Comparison of ENCODE assay signal across 17 cellular contexts in genomic region chr2:134333646-134334189, GRCh38.
DNase-seq lines count a peak whose midpoint lies in the region; ATAC-seq lines count a peak whose summit lies in the region.
"Had no signal": no experiment of that assay in that cellular context is flagged by ENCODE, and none has a peak within 500 bp of the region (broad histone marks: within the 10 kb centered on the region; RNA-seq: fewer than 3 reads in every experiment).

No MANE protein-coding gene starts in this region.

- no peak overlapping the region for H3K4ac ChIP-seq in mesendoderm (ENCODE audit: low read depth, low read length)

- CTCF ChIA-PET in T-cell (lab: Charles Lee) = no interaction called here

- H3K27ac Mint-ChIP-seq in naive B cell (peak overlapping the region in 4 of 6 donors; percentile 16 to 76 (median 26)), T-cell (no peak overlapping the region)

- no peak overlapping the region for H3K9ac ChIP-seq in GM23248
- no peak overlapping the region for H3K9ac ChIP-seq in mesendoderm (ENCODE audit: low read length)

- peaks cover 5 to 13% (median 7%) of the 10 kb centered on the region in 7 donors for H3K9me3 Mint-ChIP-seq in naive B cell
- no peaks in the 10 kb centered on the region for H3K9me3 Mint-ChIP-seq in T-cell

- no peaks in the 10 kb centered on the region for H3K79me1 ChIP-seq in mesendoderm (ENCODE audit: low read length)

- H3K4me3 Mint-ChIP-seq in naive B cell (no peak overlapping the region), T-cell (no peak overlapping the region)

- in situ Hi-C loops in GM23248 (cut with MboI) = no loop called here

- no peak overlapping the region for H3K23ac ChIP-seq in mesendoderm (ENCODE audit: low read length)

- peaks cover 28 to 63% (median 53%) of the 10 kb centered on the region in 3 donors for H3K4me1 Mint-ChIP-seq in naive B cell
- peaks cover under 1 to 23% (median 12%) of the 10 kb centered on the region in 3 donors for H3K4me1 Mint-ChIP-seq in T-cell

- WGBS in GM23248 (ENCODE audit: low coverage in 1 of 2, low lambda C conversion rate in 2 of 2, missing lambda C conversion rate in 2 of 2), 2 experiments = 73 to 78% methylated on average over 3 of the region's 3 CpGs
- no CpG with 5 or more reads among the region's 3 CpGs for WGBS in mesendoderm (ENCODE audit: extremely low coverage, insufficient coverage, low lambda C conversion rate)

- no peaks in the 10 kb centered on the region for H3K9me2 ChIP-seq in GM23248 (ENCODE audit: insufficient read depth)

- H3K79me2 ChIP-seq in GM23248 (ENCODE audit: insufficient read depth) (no peaks in the 10 kb centered on the region), mesendoderm (ENCODE audit: control insufficient read depth, insufficient read depth, low read length) (no peaks in the 10 kb centered on the region)

- H3K4me3 ChIP-seq in GM23248 (no peak overlapping the region), mesendoderm (ENCODE audit: low read length) (no peak overlapping the region)
- H3K4me3 ChIP-seq: ascending aorta, colonic mucosa, esophagus squamous epithelium, smooth muscle cell, testis had no signal

- no peaks in the 10 kb centered on the region for H3F3A ChIP-seq in GM23248 (ENCODE audit: insufficient read depth)

- POLR2A ChIA-PET in T-cell (lab: Charles Lee) = no interaction called here

- H3K18ac ChIP-seq in mesendoderm (ENCODE audit: low read length) = no peak overlapping the region

- H4K20me1 ChIP-seq in GM23248 (ENCODE audit: insufficient read depth) = no peaks in the 10 kb centered on the region

- H3K4me2 ChIP-seq in GM23248 (ENCODE audit: unreplicated experiment) (no peak overlapping the region), mesendoderm (ENCODE audit: low read length) (no peak overlapping the region)
- H3K4me2 ChIP-seq: smooth muscle cell had no signal

- no peaks in the 10 kb centered on the region for H3K4me1 ChIP-seq in GM23248 (ENCODE audit: insufficient read depth)
- peaks cover 2% of the 10 kb centered on the region for H3K4me1 ChIP-seq in mesendoderm (ENCODE audit: control insufficient read depth, low read depth, low read length)
- H3K4me1 ChIP-seq: ascending aorta, colonic mucosa, esophagus squamous epithelium had no signal

- no peak overlapping the region for H2BK120ac ChIP-seq in mesendoderm (ENCODE audit: low read depth, low read length)

- H3K36me3 Mint-ChIP-seq in naive B cell (peaks cover 25 to 42% of the 10 kb centered on the region in 2 donors), T-cell (peaks cover 57% of the 10 kb centered on the region)

- no peak overlapping the region for H2AFZ ChIP-seq in GM23248

- DNase-seq in GM23248 (peak; percentile 2), SK-N-DZ (ENCODE audit: low spot score) (peak; percentile 80), fibroblast of peridontal ligament (ENCODE audit: extremely low read depth) (peak; percentile 11), naive B cell (no peak), mesendoderm (no peak), left lobe of liver (ENCODE audit: low spot score) (no peak), T-cell (no peak)
- DNase-seq: activated CD4-positive, alpha-beta T cell treated with anti-CD3 and anti-CD28 coated beads, Interleukin-2, amount 50 U/mL, for 1 hour; activated naive CD4-positive, alpha-beta T cell treated with Interleukin-2 at 50 U/mL for 16 hours; colonic mucosa; esophagus squamous epithelium; GF-D8; left colon; NCI-H187 treated with DMSO at 0.1 percent for 48 hours; testis had no signal

- no peak overlapping the region for H2BK5ac ChIP-seq in mesendoderm (ENCODE audit: low read length)

- H4K5ac ChIP-seq in mesendoderm (ENCODE audit: low read length) = no peak overlapping the region

- no peaks in the 10 kb centered on the region for H3K27me3 ChIP-seq in GM23248 (replicated peaks; ENCODE audit: insufficient read depth)
- no peaks in the 10 kb centered on the region for H3K27me3 ChIP-seq in mesendoderm (ENCODE audit: insufficient read depth, low read length, poor library complexity)
- H3K27me3 ChIP-seq: ascending aorta, colonic mucosa, esophagus squamous epithelium, testis had no signal

- H3K36me3 ChIP-seq in GM23248 (ENCODE audit: low read depth) = no peaks in the 10 kb centered on the region
- no peaks in the 10 kb centered on the region for H3K36me3 ChIP-seq in mesendoderm (ENCODE audit: control insufficient read depth, insufficient read depth, low read length)
- H3K36me3 ChIP-seq: ascending aorta, colonic mucosa, esophagus squamous epithelium had no signal

- H3K27ac ChIP-seq in GM23248 (no peak overlapping the region), mesendoderm (ENCODE audit: low read depth, low read length) (no peak overlapping the region)
- H3K27ac ChIP-seq: ascending aorta, colonic mucosa, esophagus squamous epithelium, testis had no signal

- H3K9me3 ChIP-seq in GM23248 (ENCODE audit: low read depth) = no peaks in the 10 kb centered on the region
- H3K9me3 ChIP-seq: ascending aorta, colonic mucosa, esophagus squamous epithelium, testis had no signal

- H2AK5ac ChIP-seq in mesendoderm (ENCODE audit: low read length) = no peak overlapping the region

- H3K56ac ChIP-seq in mesendoderm (ENCODE audit: low read length) = no peak overlapping the region

- no peak overlapping the region for H4K8ac ChIP-seq in mesendoderm (ENCODE audit: low read depth, low read length)

- ATAC-seq in naive B cell (ENCODE audit: low read depth in 2 of 2) = no peak
- ATAC-seq in left lobe of liver = no peak
- no peak for ATAC-seq in T-cell (replicated peaks in 1 of 4)
- ATAC-seq: left colon had no signal

- H2BK15ac ChIP-seq in mesendoderm (replicated peaks; ENCODE audit: low read depth) = no peak overlapping the region

- H3K27me3 Mint-ChIP-seq in naive B cell (no peaks in the 10 kb centered on the region), T-cell (no peaks in the 10 kb centered on the region)

Comparison
In these comparisons a context has a peak if more than half of its experiments do, and no peak if none do; other contexts are left out.
1. DNase-seq: peak in GM23248 (single experiment), SK-N-DZ (single experiment) and fibroblast of peridontal ligament (single experiment); none in naive B cell (single experiment), mesendoderm (single experiment), left lobe of liver (single experiment) and T-cell (0 of 34).
2. H3K27ac Mint-ChIP-seq: peak in naive B cell (4 of 6); none in T-cell (0 of 2).